ENCODE assay signal across 28 cellular contexts in genomic region chr10:125646311-125646710, GRCh38.
"Had no signal": no experiment of that assay in that cellular context is flagged by ENCODE, and none has a peak within 500 bp of the region (broad histone marks: within the 10 kb centered on the region; RNA-seq: fewer than 3 reads in every experiment).

No MANE protein-coding gene starts in this region.

- DNase-seq: hypothalamus; immature natural killer cell; kidney; left colon; left lung; lower lobe of right lung; mammary epithelial cell; mesenchymal stem cell; naive thymus-derived CD8-positive, alpha-beta T cell; nucleus accumbens; pancreas; posterior cingulate gyrus; retina; right cardiac atrium; stimulated activated CD4-positive, alpha-beta T cell treated with anti-CD3 and anti-CD28 coated beads, Interleukin-12 subunit alpha, Interleukin-12 subunit beta, amount 100 ng/mL, for 4 hours; stimulated activated CD4-positive, alpha-beta T cell treated with anti-CD3 and anti-CD28 coated beads, Interleukin-15, amount 100 ng/mL, for 24 hours; stimulated activated CD4-positive, alpha-beta T cell treated with anti-CD3 and anti-CD28 coated beads, Interleukin-2, amount 100 ng/mL, for 24 hours; stimulated activated CD4-positive, alpha-beta T cell treated with anti-CD3 and anti-CD28 coated beads, Interleukin-4, amount 100 ng/mL, for 1 hour; stimulated activated naive B cell treated with anti-CD40 and anti-IgM and Interleukin-4, amounts not matched to agents 10 μg/mL and 1 μg/mL and 100 μg/mL, for 72 hours; stimulated activated naive CD8-positive, alpha-beta T cell treated with anti-CD3 and anti-CD28 coated beads, Interleukin-15, Interleukin-2, amounts not matched to agents 100 U/mL and 50 U/mL, for 24 hours; stomach; testis; thyroid gland; transverse colon; upper lobe of right lung had no signal

- H3K27ac ChIP-seq: left lung, lower lobe of right lung, pancreas, prostate gland, skin epidermis, stomach, testis, thyroid gland, transverse colon, upper lobe of right lung had no signal

- ATAC-seq: left colon; left lung; lower lobe of right lung; naive thymus-derived CD8-positive, alpha-beta T cell; pancreas; right cardiac atrium; sciatic nerve; stimulated activated naive B cell treated with anti-CD40 and anti-IgM and Interleukin-4, amounts not matched to agents 10 μg/mL and 1 μg/mL and 100 μg/mL, for 72 hours; stimulated activated naive CD8-positive, alpha-beta T cell treated with anti-CD3 and anti-CD28 coated beads, Interleukin-15, Interleukin-2, amounts not matched to agents 100 U/mL and 50 U/mL, for 24 hours; upper lobe of right lung had no signal

- H3K4me3 ChIP-seq: left lung, lower lobe of right lung, pancreas, prostate gland, skin epidermis, stomach, testis, thyroid gland, transverse colon, upper lobe of right lung had no signal
